In genomic region chr2:168355110-168355509, GRCh38 we compare ENCODE assay signal across 16 cellular contexts.
DNase-seq lines count a peak whose midpoint lies in the region; ATAC-seq lines count a peak whose summit lies in the region.
"Had no signal": no experiment of that assay in that cellular context is flagged by ENCODE, and none has a peak within 500 bp of the region (broad histone marks: within the 10 kb centered on the region; RNA-seq: fewer than 3 reads in every experiment).

No MANE protein-coding gene starts in this region.

- DNase-seq in NCI-H2107 treated with DMSO at 0.1 percent for 48 hours (lab: John Stamatoyannopoulos, UW; ENCODE audit: unreplicated experiment): peak; percentile 67
- DNase-seq in NCI-H2107 (lab: John Stamatoyannopoulos, UW): no peak
- DNase-seq in NCI-H2029 treated with DMSO at 0.1 percent for 48 hours (lab: John Stamatoyannopoulos, UW): peak; percentile 67
- DNase-seq in activated naive CD8-positive, alpha-beta T cell treated with anti-CD3 and anti-CD28 coated beads for 36 hours: no peak
- DNase-seq in superior temporal gyrus (ENCODE audit: extremely low spot score): peak; percentile 7
- no peak for DNase-seq in activated gamma-delta T cell treated with Interleukin-2 at 50 U/mL for 16 hours
- DNase-seq: activated CD4-positive, alpha-beta memory T cell treated with anti-CD3 and anti-CD28 coated beads, Interleukin-2, amount 10 ng/mL, durations not matched to agents 7 days and 5 days; brain microvascular endothelial cell; effector memory CD4-positive, alpha-beta T cell; HCEC 1CT; mesendoderm; stimulated activated naive CD8-positive, alpha-beta T cell treated with anti-CD3 and anti-CD28 coated beads, Interleukin-15, amount 100 ng/mL, for 72 hours had no signal

- no peaks in the 10 kb centered on the region for H3K27me3 Mint-ChIP-seq in activated naive CD8-positive, alpha-beta T cell treated with anti-CD3 and anti-CD28 coated beads for 36 hours
- H3K27me3 Mint-ChIP-seq: activated T-helper 17 cell treated with anti-CD3 and anti-CD28 coated beads, Interleukin-2, amount 50 U/mL, for 72 hours; CD8-positive, alpha-beta memory T cell; stimulated activated naive CD8-positive, alpha-beta T cell treated with anti-CD3 and anti-CD28 coated beads, Interleukin-15, amount 100 ng/mL, for 72 hours had no signal

- peaks cover 8% of the 10 kb centered on the region for H3K9me3 Mint-ChIP-seq in activated naive CD8-positive, alpha-beta T cell treated with anti-CD3 and anti-CD28 coated beads for 36 hours
- H3K9me3 Mint-ChIP-seq: activated T-helper 17 cell treated with anti-CD3 and anti-CD28 coated beads, Interleukin-2, amount 50 U/mL, for 72 hours had no signal

- ATAC-seq in HG03520 (IDR thresholded peaks at IDR 0.05; ENCODE audit: unreplicated experiment): no peak
- no peak for ATAC-seq in HG02840 (IDR thresholded peaks at IDR 0.05; ENCODE audit: low FRiP score, unreplicated experiment)
- ATAC-seq: activated T-helper 17 cell treated with anti-CD3 and anti-CD28 coated beads, Interleukin-2, amount 50 U/mL, for 72 hours; stimulated activated naive CD8-positive, alpha-beta T cell treated with anti-CD3 and anti-CD28 coated beads, Interleukin-15, amount 100 ng/mL, for 72 hours had no signal

- no peaks in the 10 kb centered on the region for H3K36me3 Mint-ChIP-seq in activated naive CD8-positive, alpha-beta T cell treated with anti-CD3 and anti-CD28 coated beads for 36 hours
- H3K36me3 Mint-ChIP-seq: CD8-positive, alpha-beta memory T cell had no signal

- H3K4me3 Mint-ChIP-seq in activated naive CD8-positive, alpha-beta T cell treated with anti-CD3 and anti-CD28 coated beads for 36 hours: peak overlapping the region; percentile 5
- H3K4me3 Mint-ChIP-seq: activated CD4-positive, alpha-beta memory T cell treated with anti-CD3 and anti-CD28 coated beads, Interleukin-2, amount 10 ng/mL, durations not matched to agents 7 days and 5 days; activated T-helper 17 cell treated with anti-CD3 and anti-CD28 coated beads, Interleukin-2, amount 50 U/mL, for 72 hours; CD8-positive, alpha-beta memory T cell; stimulated activated naive CD8-positive, alpha-beta T cell treated with anti-CD3 and anti-CD28 coated beads, Interleukin-15, amount 100 ng/mL, for 72 hours had no signal

- H3K4me1 Mint-ChIP-seq in activated naive CD8-positive, alpha-beta T cell treated with anti-CD3 and anti-CD28 coated beads for 36 hours: peaks cover 20% of the 10 kb centered on the region

- H3K27ac Mint-ChIP-seq in activated naive CD8-positive, alpha-beta T cell treated with anti-CD3 and anti-CD28 coated beads for 36 hours: no peak overlapping the region
- H3K27ac Mint-ChIP-seq: activated CD4-positive, alpha-beta memory T cell treated with anti-CD3 and anti-CD28 coated beads, Interleukin-2, amount 10 ng/mL, durations not matched to agents 7 days and 5 days; activated T-helper 17 cell treated with anti-CD3 and anti-CD28 coated beads, Interleukin-2, amount 50 U/mL, for 72 hours; stimulated activated naive CD8-positive, alpha-beta T cell treated with anti-CD3 and anti-CD28 coated beads, Interleukin-15, amount 100 ng/mL, for 72 hours had no signal

Comparison
In these comparisons a context has a peak if more than half of its experiments do, and no peak if none do; other contexts are left out.
1. DNase-seq: peak in NCI-H2107 treated with DMSO at 0.1 percent for 48 hours (single experiment), NCI-H2029 treated with DMSO at 0.1 percent for 48 hours (single experiment) and superior temporal gyrus (single experiment); none in NCI-H2107 (single experiment), activated naive CD8-positive, alpha-beta T cell treated with anti-CD3 and anti-CD28 coated beads for 36 hours (single experiment) and activated gamma-delta T cell treated with Interleukin-2 at 50 U/mL for 16 hours (single experiment).